In genomic region chr1:205812271-205812877, GRCh38 we compare ENCODE assay signal across 8 cellular contexts. TPM values are rescaled to one million over a fixed set of nuclear protein-coding genes. Genes with fewer than 3 reads are reported as not detected.
DNase-seq lines count a peak whose midpoint lies in the region; ATAC-seq and TF ChIP-seq lines count a peak whose summit lies in the region.

No MANE protein-coding gene starts in this region.

- no peak overlapping the region for H3K27ac ChIP-seq in iPS DF 6.9 (ENCODE audit: low read length)
- peak overlapping the region; percentile 92 to 98 (median 97) for H3K27ac ChIP-seq in gastrocnemius medialis

- TF ChIP-seq POLR2A in NB4 (IDR thresholded peaks at IDR 0.05; ENCODE audit: extremely low read depth, insufficient read length) (no peak), gastrocnemius medialis (IDR thresholded peaks at IDR 0.05) (no peak)

- H3K27me3 ChIP-seq in iPS DF 6.9 (ENCODE audit: control insufficient read depth, insufficient read depth, low read length) (no peaks in the 10 kb centered on the region), gastrocnemius medialis (no peaks in the 10 kb centered on the region)

- H3K9me3 ChIP-seq in iPS DF 6.9 (ENCODE audit: control insufficient read depth, insufficient read depth, low read length) (no peaks in the 10 kb centered on the region), gastrocnemius medialis (no peaks in the 10 kb centered on the region)

- peak; percentile 4 for DNase-seq in stimulated activated CD4-positive, alpha-beta T cell treated with anti-CD3 and anti-CD28 coated beads, Interleukin-15, amount 100 ng/mL, for 48 hours (ENCODE audit: low read depth in 2 of 2)
- no peak for DNase-seq in stimulated activated CD4-positive, alpha-beta T cell treated with anti-CD3 and anti-CD28 coated beads, Interleukin-4, amount 100 ng/mL, for 4 hours
- DNase-seq in NB4 (ENCODE audit: low read depth) (peak; percentile 4), astrocyte of the spinal cord (ENCODE audit: low read depth, low spot score) (peak; percentile 22), iPS DF 6.9 (ENCODE audit: low read depth, low spot score) (no peak), gastrocnemius medialis (no peak), GOT3 (lab: John Stamatoyannopoulos, UW) (no peak)

- peak; percentile 12 to 28 for ATAC-seq in gastrocnemius medialis
- ATAC-seq in HG03442 (IDR thresholded peaks at IDR 0.05; ENCODE audit: unreplicated experiment), result no peak

- in situ Hi-C loops in astrocyte of the spinal cord (cut with HindIII; ENCODE audit: low sequenced_read_pairs) (no loop called here), gastrocnemius medialis (cut with MboI; ENCODE audit: low sequenced_read_pairs in 4 of 4) (no loop called here)

- H3K36me3 ChIP-seq in iPS DF 6.9 (ENCODE audit: control insufficient read depth, insufficient read depth, low read length) (0 out of 2 replicates have a peak, but pooled peaks cover 8% of the 10 kb centered on the region), gastrocnemius medialis (no peaks in the 10 kb centered on the region)

- intact Hi-C loops in gastrocnemius medialis (cut with DNase I; ENCODE audit: low total_unique reads), result loop anchor here (2.0 to 5.0 kb wide), 3 partner anchors 30 to 165 kb away; no protein-coding TSS in a partner anchor

- no CpG with 5 or more reads among the region's 16 CpGs for WGBS in iPS DF 6.9 (ENCODE audit: insufficient coverage, insufficient read length)

- H3K4me3 ChIP-seq in NB4 (ENCODE audit: low read depth, low read length) (peak overlapping the region; percentile 28), astrocyte of the spinal cord (ENCODE audit: low read depth, low read length) (peak overlapping the region; percentile 72), iPS DF 6.9 (ENCODE audit: low read length) (peak overlapping the region; percentile 58), gastrocnemius medialis (peak overlapping the region; percentile 80 to 92 (median 88))

- peaks cover 5% of the 10 kb centered on the region for H3K4me1 ChIP-seq in iPS DF 6.9 (ENCODE audit: control insufficient read depth, insufficient read depth, low read length)
- peaks cover 54 to 68% of the 10 kb centered on the region in 2 donors for H3K4me1 ChIP-seq in gastrocnemius medialis

- TF ChIP-seq CTCF in NB4 (IDR thresholded peaks at IDR 0.05; ENCODE audit: low read depth, low read length) (no peak), astrocyte of the spinal cord (IDR thresholded peaks at IDR 0.05; ENCODE audit: low read depth, low read length) (no peak), gastrocnemius medialis (IDR thresholded peaks at IDR 0.05 in 4 of 5, conservative IDR thresholded peaks at IDR 0.05 in 1 of 5) (no peak)

RNA-seq across cellular contexts. Expression of gene SLC41A1, which starts 0.6 kb away (rescaled TPM):
- 10 to 100 TPM; 21.5 to 39.8 (median 36.8) TPM for total RNA-seq in gastrocnemius medialis

RNA-seq across cellular contexts. Expression of gene RAB29, which starts 37.1 kb away (rescaled TPM):
- total RNA-seq in gastrocnemius medialis, result 10 to 100 TPM in 3 of 4 donors, 1 to 10 TPM in 1; 8.4 to 13.8 (median 10.7) TPM

RNA-seq across cellular contexts. Expression of gene PM20D1, which starts 37.6 kb away (rescaled TPM):
- total RNA-seq in gastrocnemius medialis, result not detected

Comparison
In these comparisons a context has a peak if more than half of its experiments do, and no peak if none do; other contexts are left out.
1. DNase-seq: peak in stimulated activated CD4-positive, alpha-beta T cell treated with anti-CD3 and anti-CD28 coated beads, Interleukin-15, amount 100 ng/mL, for 48 hours (2 of 2), NB4 (single experiment) and astrocyte of the spinal cord (single experiment); none in stimulated activated CD4-positive, alpha-beta T cell treated with anti-CD3 and anti-CD28 coated beads, Interleukin-4, amount 100 ng/mL, for 4 hours (0 of 2), iPS DF 6.9 (single experiment), gastrocnemius medialis (0 of 2) and GOT3 (single experiment).
2. H3K4me3 ChIP-seq: peak in every context shown above with its lines; median percentile 88 in gastrocnemius medialis; 72 in astrocyte of the spinal cord; 58 in iPS DF 6.9; 28 in NB4.